ENCODE assay signal across 20 cellular contexts in the genomic region with DNA sequence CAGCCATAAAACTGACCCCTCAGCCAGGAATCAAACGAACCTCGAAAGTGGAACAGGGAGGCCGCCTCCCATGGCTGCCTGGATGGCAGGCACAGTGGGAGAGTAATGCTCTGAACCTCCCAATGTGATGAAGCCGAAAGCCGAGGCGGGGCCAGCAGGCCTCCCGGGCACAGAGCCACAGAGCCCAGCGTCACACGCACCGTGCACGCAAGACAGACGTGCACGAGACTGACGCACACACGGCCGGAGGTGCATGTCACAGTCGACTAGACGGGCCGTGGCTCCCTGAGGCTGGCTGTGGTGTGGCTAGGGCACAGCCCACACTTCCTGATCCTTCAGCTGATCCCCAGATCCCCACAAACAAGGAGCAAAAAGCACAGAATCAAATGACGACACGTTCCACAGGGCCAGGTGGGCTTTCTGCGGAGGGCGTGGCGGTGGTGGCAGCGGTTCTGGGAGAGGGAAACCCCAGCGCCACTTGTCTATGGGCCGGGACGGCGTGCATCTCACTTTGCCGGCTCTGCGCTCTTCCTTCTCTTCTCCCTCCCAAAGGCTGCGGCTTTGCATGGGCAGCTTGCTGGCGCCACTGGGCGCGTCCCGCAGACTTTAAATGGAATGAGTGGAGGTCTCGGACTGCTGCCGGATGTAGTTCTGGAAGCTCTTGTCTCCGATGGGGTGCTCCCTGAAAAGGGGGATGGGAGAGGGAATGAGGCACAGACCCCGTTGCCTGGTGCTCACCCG. TPM values are rescaled to one million over a fixed set of nuclear protein-coding genes. Genes with fewer than 3 reads are reported as not detected.
DNase-seq lines count a peak whose midpoint lies in the region; ATAC-seq and TF ChIP-seq lines count a peak whose summit lies in the region.
"Had no signal": no experiment of that assay in that cellular context is flagged by ENCODE, and none has a peak within 500 bp of the region (broad histone marks: within the 10 kb centered on the region; RNA-seq: fewer than 3 reads in every experiment).

No MANE protein-coding gene starts in this region.

- peaks cover 8% of the 10 kb centered on the region for H3F3A ChIP-seq in SK-N-SH (replicated peaks; ENCODE audit: insufficient read depth)

- H3K79me2 ChIP-seq in SK-N-SH (ENCODE audit: insufficient read depth) = no peaks in the 10 kb centered on the region; the same call in 1 of the 2 replicates

- H2AFZ ChIP-seq in SK-N-SH (ENCODE audit: low read depth) = no peak overlapping the region

- TF ChIP-seq EP300 in SK-N-SH (IDR thresholded peaks at IDR 0.05; ENCODE audit: borderline replicate concordance in 1 of 2, low read depth in 1 of 2, low read length in 1 of 2) = no peak

- no peaks in the 10 kb centered on the region for H3K27me3 Mint-ChIP-seq in activated naive CD8-positive, alpha-beta T cell treated with anti-CD3 and anti-CD28 coated beads for 36 hours
- H3K27me3 Mint-ChIP-seq in activated naive CD8-positive, alpha-beta T cell treated with anti-CD3 and anti-CD28 coated beads, Interleukin-2, amount 50 U/mL, for 24 hours = no peaks in the 10 kb centered on the region
- H3K27me3 Mint-ChIP-seq in WTC11 (ENCODE audit: low read depth) = no peaks in the 10 kb centered on the region
- H3K27me3 Mint-ChIP-seq: activated CD4-positive, alpha-beta memory T cell treated with anti-CD3 and anti-CD28 coated beads, Interleukin-2, amount 10 ng/mL, durations not matched to agents 7 days and 5 days; activated T-cell treated with anti-CD3 and anti-CD28 coated beads, Interleukin-2, amount 50 U/mL, for 24 hours; stimulated activated naive CD8-positive, alpha-beta T cell treated with anti-CD3 and anti-CD28 coated beads, Interleukin-15, amount 100 ng/mL, for 72 hours had no signal

- peaks cover 57% of the 10 kb centered on the region for H3K36me3 ChIP-seq in lower lobe of right lung
- peaks cover 25% of the 10 kb centered on the region for H3K36me3 ChIP-seq in upper lobe of right lung
- peaks cover 11 to 48% of the 10 kb centered on the region in 2 experiments for H3K36me3 ChIP-seq in SK-N-SH (replicated peaks in 1 of 2; ENCODE audit: control insufficient read depth in 1 of 2, insufficient read depth in 2 of 2, low read length in 1 of 2)
- H3K36me3 ChIP-seq: breast epithelium had no signal

- H4K20me1 ChIP-seq in SK-N-SH (ENCODE audit: insufficient read depth) = no peaks in the 10 kb centered on the region

- H3K27ac ChIP-seq in lower lobe of right lung (no peak overlapping the region), upper lobe of right lung (no peak overlapping the region), SK-N-SH (ENCODE audit: low read depth in 2 of 2, low read length in 1 of 2) (no peak overlapping the region)
- H3K27ac ChIP-seq: breast epithelium, dorsolateral prefrontal cortex, esophagus muscularis mucosa, heart left ventricle had no signal

- no peak for DNase-seq in activated naive CD8-positive, alpha-beta T cell treated with anti-CD3 and anti-CD28 coated beads for 36 hours
- no peak for DNase-seq in activated naive CD8-positive, alpha-beta T cell treated with anti-CD3 and anti-CD28 coated beads, Interleukin-2, amount 50 U/mL, for 24 hours
- peak; percentile 7 for DNase-seq in WTC11 (ENCODE audit: low spot score)
- DNase-seq in lower lobe of right lung = peak; percentile 39
- DNase-seq in upper lobe of right lung = peak; percentile 63
- no peak for DNase-seq in GOT3 (lab: John Stamatoyannopoulos, UW)
- DNase-seq in G401 (ENCODE audit: low spot score) = no peak
- DNase-seq in SK-N-SH = no peak
- DNase-seq: activated CD4-positive, alpha-beta memory T cell treated with anti-CD3 and anti-CD28 coated beads, Interleukin-2, amount 10 ng/mL, durations not matched to agents 7 days and 5 days; activated T-cell treated with anti-CD3 and anti-CD28 coated beads, Interleukin-2, amount 50 U/mL, for 24 hours; DND-41; MV-4-11; NCI-H2081; NCI-H69; stimulated activated naive CD8-positive, alpha-beta T cell treated with anti-CD3 and anti-CD28 coated beads, Interleukin-15, amount 100 ng/mL, for 72 hours had no signal

- no peaks in the 10 kb centered on the region for H3K4me1 Mint-ChIP-seq in activated naive CD8-positive, alpha-beta T cell treated with anti-CD3 and anti-CD28 coated beads for 36 hours
- no peaks in the 10 kb centered on the region for H3K4me1 Mint-ChIP-seq in activated naive CD8-positive, alpha-beta T cell treated with anti-CD3 and anti-CD28 coated beads, Interleukin-2, amount 50 U/mL, for 24 hours
- H3K4me1 Mint-ChIP-seq in WTC11 = no peaks in the 10 kb centered on the region
- H3K4me1 Mint-ChIP-seq: activated CD4-positive, alpha-beta memory T cell treated with anti-CD3 and anti-CD28 coated beads, Interleukin-2, amount 10 ng/mL, durations not matched to agents 7 days and 5 days had no signal

- H3K4me3 Mint-ChIP-seq in activated naive CD8-positive, alpha-beta T cell treated with anti-CD3 and anti-CD28 coated beads for 36 hours = no peak overlapping the region
- H3K4me3 Mint-ChIP-seq in activated naive CD8-positive, alpha-beta T cell treated with anti-CD3 and anti-CD28 coated beads, Interleukin-2, amount 50 U/mL, for 24 hours = no peak overlapping the region
- no peak overlapping the region for H3K4me3 Mint-ChIP-seq in WTC11
- H3K4me3 Mint-ChIP-seq: activated CD4-positive, alpha-beta memory T cell treated with anti-CD3 and anti-CD28 coated beads, Interleukin-2, amount 10 ng/mL, durations not matched to agents 7 days and 5 days; activated T-cell treated with anti-CD3 and anti-CD28 coated beads, Interleukin-2, amount 50 U/mL, for 24 hours; CD8-positive, alpha-beta T cell; stimulated activated naive CD8-positive, alpha-beta T cell treated with anti-CD3 and anti-CD28 coated beads, Interleukin-15, amount 100 ng/mL, for 72 hours had no signal

- intact Hi-C loops in lower lobe of right lung (cut with DNase I) (no loop called here), upper lobe of right lung (cut with DNase I) (no loop called here)

- no peaks in the 10 kb centered on the region for H3K9me3 ChIP-seq in lower lobe of right lung
- H3K9me3 ChIP-seq in upper lobe of right lung = no peaks in the 10 kb centered on the region
- H3K9me3 ChIP-seq in SK-N-SH = no peaks in the 10 kb centered on the region
- H3K9me3 ChIP-seq: breast epithelium, esophagus muscularis mucosa, heart left ventricle had no signal

- no peak for TF ChIP-seq RAD21 in SK-N-SH (IDR thresholded peaks at IDR 0.05; ENCODE audit: low read length)

- H3K27me3 ChIP-seq in lower lobe of right lung (ENCODE audit: low read depth) = no peaks in the 10 kb centered on the region
- no peaks in the 10 kb centered on the region for H3K27me3 ChIP-seq in upper lobe of right lung
- H3K27me3 ChIP-seq in SK-N-SH (ENCODE audit: insufficient read depth) = no peaks in the 10 kb centered on the region
- H3K27me3 ChIP-seq: breast epithelium, dorsolateral prefrontal cortex, esophagus muscularis mucosa, heart left ventricle had no signal

- H3K4me1 ChIP-seq in lower lobe of right lung = peaks cover 10% of the 10 kb centered on the region
- H3K4me1 ChIP-seq in upper lobe of right lung = peaks cover 4% of the 10 kb centered on the region
- H3K4me1 ChIP-seq in SK-N-SH (ENCODE audit: control insufficient read depth in 1 of 2, insufficient read depth in 2 of 2, low read depth in 1 of 2, low read length in 1 of 2) = peaks cover 0 to 6% of the 10 kb centered on the region in 2 experiments; a peak in 3 of 4 replicates
- H3K4me1 ChIP-seq: breast epithelium had no signal

- in situ Hi-C loops in G401 (cut with HindIII; ENCODE audit: low sequenced_read_pairs) = no loop called here

- peak overlapping the region; percentile 27 for H3K27ac Mint-ChIP-seq in activated naive CD8-positive, alpha-beta T cell treated with anti-CD3 and anti-CD28 coated beads for 36 hours
- no peak overlapping the region for H3K27ac Mint-ChIP-seq in activated naive CD8-positive, alpha-beta T cell treated with anti-CD3 and anti-CD28 coated beads, Interleukin-2, amount 50 U/mL, for 24 hours
- H3K27ac Mint-ChIP-seq in WTC11 = peak overlapping the region; percentile 47; the same call in 1 of the 2 replicates
- H3K27ac Mint-ChIP-seq: activated CD4-positive, alpha-beta memory T cell treated with anti-CD3 and anti-CD28 coated beads, Interleukin-2, amount 10 ng/mL, durations not matched to agents 7 days and 5 days; activated T-cell treated with anti-CD3 and anti-CD28 coated beads, Interleukin-2, amount 50 U/mL, for 24 hours; CD8-positive, alpha-beta T cell had no signal

- TF ChIP-seq CTCF in WTC11 (IDR thresholded peaks at IDR 0.05) (no peak), lower lobe of right lung (IDR thresholded peaks at IDR 0.05) (no peak), upper lobe of right lung (IDR thresholded peaks at IDR 0.05) (no peak), SK-N-SH (IDR thresholded peaks at IDR 0.05) (no peak)

- no peak overlapping the region for H3K4me2 ChIP-seq in SK-N-SH

- H3K9me3 Mint-ChIP-seq in activated naive CD8-positive, alpha-beta T cell treated with anti-CD3 and anti-CD28 coated beads for 36 hours = no peaks in the 10 kb centered on the region
- no peaks in the 10 kb centered on the region for H3K9me3 Mint-ChIP-seq in activated naive CD8-positive, alpha-beta T cell treated with anti-CD3 and anti-CD28 coated beads, Interleukin-2, amount 50 U/mL, for 24 hours
- H3K9me3 Mint-ChIP-seq in WTC11 = peaks cover 7% of the 10 kb centered on the region
- H3K9me3 Mint-ChIP-seq: activated CD4-positive, alpha-beta memory T cell treated with anti-CD3 and anti-CD28 coated beads, Interleukin-2, amount 10 ng/mL, durations not matched to agents 7 days and 5 days; activated T-cell treated with anti-CD3 and anti-CD28 coated beads, Interleukin-2, amount 50 U/mL, for 24 hours; CD8-positive, alpha-beta T cell; stimulated activated naive CD8-positive, alpha-beta T cell treated with anti-CD3 and anti-CD28 coated beads, Interleukin-15, amount 100 ng/mL, for 72 hours had no signal

- H3K36me3 Mint-ChIP-seq in activated naive CD8-positive, alpha-beta T cell treated with anti-CD3 and anti-CD28 coated beads for 36 hours = peaks cover 23% of the 10 kb centered on the region
- peaks cover 17% of the 10 kb centered on the region for H3K36me3 Mint-ChIP-seq in activated naive CD8-positive, alpha-beta T cell treated with anti-CD3 and anti-CD28 coated beads, Interleukin-2, amount 50 U/mL, for 24 hours (ENCODE audit: low read depth)
- peaks cover 22% of the 10 kb centered on the region for H3K36me3 Mint-ChIP-seq in WTC11

- CTCF ChIA-PET in WTC11 (lab: Charles Lee) = interaction anchor here (0.6 kb wide), 1 partner anchor 360 kb away, joined by 3 read pairs; no protein-coding TSS in a partner anchor
- CTCF ChIA-PET in SK-N-SH (lab: Yijun Ruan, JAX) = interaction anchor here (1.1 kb wide), 1 partner anchor 13 kb away, joined by 3 read pairs; no protein-coding TSS in a partner anchor

- H3K4me3 ChIP-seq in lower lobe of right lung (no peak overlapping the region), upper lobe of right lung (no peak overlapping the region), SK-N-SH (ENCODE audit: low read depth in 2 of 2, low read length in 1 of 2) (no peak overlapping the region)
- H3K4me3 ChIP-seq: breast epithelium, dorsolateral prefrontal cortex, esophagus muscularis mucosa, heart left ventricle had no signal

- WGBS in SK-N-SH (ENCODE audit: low lambda C conversion rate) = 91% methylated on average over 38 of the region's 41 CpGs

- POLR2A ChIA-PET in WTC11 (lab: Charles Lee) (no interaction called here), SK-N-SH (lab: Yijun Ruan, JAX) (no interaction called here)

- ATAC-seq in activated naive CD8-positive, alpha-beta T cell treated with anti-CD3 and anti-CD28 coated beads, Interleukin-2, amount 50 U/mL, for 24 hours = no peak
- ATAC-seq in WTC11 = no peak
- ATAC-seq in lower lobe of right lung = no peak
- no peak for ATAC-seq in upper lobe of right lung
- ATAC-seq: CD8-positive, alpha-beta T cell had no signal

- H3K9me2 ChIP-seq in SK-N-SH = no peaks in the 10 kb centered on the region

- H3K9ac ChIP-seq in SK-N-SH = no peak overlapping the region

RNA-seq across cellular contexts. Expression of gene C13orf46, which starts 5.0 kb away (rescaled TPM):
- under 1 TPM; 0.96 to 0.99 TPM for total RNA-seq in activated naive CD8-positive, alpha-beta T cell treated with anti-CD3 and anti-CD28 coated beads for 36 hours
- 0.27 to 0.50 TPM (median 0.37 TPM) in 3 replicates for total RNA-seq in WTC11 (2021)
- total RNA-seq in lower lobe of right lung = 14.0 TPM
- total RNA-seq in upper lobe of right lung = 21.2 TPM
- not detected in 2 replicates for total RNA-seq in G401 (2014; rRNA removed; shearing (Covaris generic))
- polyA plus RNA-seq in SK-N-SH (2012; rRNA removed) = 0.96 and 1.7 TPM in 2 replicates
- polyA plus RNA-seq in SK-N-SH (2012; cell fraction: cytosol; rRNA removed) = 0.21 and 0.56 TPM in 2 replicates
- 2.6 and 3.3 TPM in 2 replicates for polyA plus RNA-seq in SK-N-SH (2012; cell fraction: nucleus; rRNA removed)

Comparison
In these comparisons a context has a peak if more than half of its experiments do, and no peak if none do; other contexts are left out.
1. DNase-seq: peak in WTC11 (single experiment), lower lobe of right lung (single experiment) and upper lobe of right lung (single experiment); none in activated naive CD8-positive, alpha-beta T cell treated with anti-CD3 and anti-CD28 coated beads for 36 hours (single experiment), activated naive CD8-positive, alpha-beta T cell treated with anti-CD3 and anti-CD28 coated beads, Interleukin-2, amount 50 U/mL, for 24 hours (single experiment), GOT3 (single experiment), G401 (single experiment) and SK-N-SH (single experiment).